In the genomic region with DNA sequence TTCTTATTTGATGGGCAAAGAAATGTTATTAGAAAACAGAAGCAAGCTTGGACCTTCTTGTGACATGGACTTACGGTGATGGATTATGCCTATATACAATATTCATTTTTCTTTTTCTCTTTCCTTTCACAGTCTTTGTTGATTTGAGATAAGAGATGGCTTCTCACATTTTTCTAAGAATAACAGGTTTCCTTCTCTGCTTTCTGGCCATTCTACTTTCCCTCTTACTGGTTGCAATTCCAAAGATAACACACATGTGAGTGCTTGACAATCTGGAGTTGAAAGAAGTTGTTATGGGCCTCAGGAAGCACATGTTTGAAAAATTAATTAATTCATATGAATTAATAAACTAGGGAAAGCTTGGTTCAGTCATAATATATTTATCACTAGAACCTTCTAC, we compare ENCODE assay signal across 21 cellular contexts.
"Had no signal": no experiment of that assay in that cellular context is flagged by ENCODE, and none has a peak within 500 bp of the region (broad histone marks: within the 10 kb centered on the region; RNA-seq: fewer than 3 reads in every experiment).

No MANE protein-coding gene starts in this region.

- H2AFZ ChIP-seq: neural progenitor cell, parathyroid adenoma had no signal

- ATAC-seq: gastrocnemius medialis; left ventricle myocardium superior; lower lobe of right lung; natural killer cell; right lobe of liver; stimulated activated naive B cell treated with anti-CD40 and anti-IgM and Interleukin-4, amounts not matched to agents 10 μg/mL and 1 μg/mL and 100 μg/mL, for 72 hours; upper lobe of right lung had no signal

- H3K27ac ChIP-seq: coronary artery, esophagus squamous epithelium, gastrocnemius medialis, lower lobe of right lung, neural progenitor cell, parathyroid adenoma, right lobe of liver, tibial nerve, upper lobe of right lung, uterus had no signal

- H3K4me2 ChIP-seq: neural progenitor cell had no signal

- H3K4me3 ChIP-seq: coronary artery, esophagus squamous epithelium, gastrocnemius medialis, lower lobe of right lung, neural progenitor cell, right lobe of liver, thoracic aorta, tibial nerve, upper lobe of right lung, uterus had no signal

- H3K79me2 ChIP-seq: parathyroid adenoma had no signal

- H3K36me3 ChIP-seq: esophagus squamous epithelium, gastrocnemius medialis, lower lobe of right lung, neural progenitor cell, right lobe of liver, thoracic aorta, tibial nerve, upper lobe of right lung, uterus had no signal

- H3K9me3 ChIP-seq: esophagus squamous epithelium, gastrocnemius medialis, lower lobe of right lung, right lobe of liver, thoracic aorta, tibial nerve, upper lobe of right lung, uterus had no signal

- DNase-seq: dermis blood vessel endothelial cell; effector memory CD4-positive, alpha-beta T cell; erythroblast; esophagus squamous epithelium; gastrocnemius medialis; head of caudate nucleus; left ventricle myocardium superior; lower lobe of right lung; natural killer cell; right lobe of liver; small intestine; stimulated activated CD4-positive, alpha-beta T cell treated with anti-CD3 and anti-CD28 coated beads, Interleukin-15, amount 100 ng/mL, for 24 hours; stimulated activated CD4-positive, alpha-beta T cell treated with anti-CD3 and anti-CD28 coated beads, Interleukin-2, amount 100 ng/mL, for 48 hours; stimulated activated naive B cell treated with anti-CD40 and anti-IgM and Interleukin-4, amounts not matched to agents 10 μg/mL and 1 μg/mL and 100 μg/mL, for 72 hours; upper lobe of right lung; uterus had no signal

- H3K27me3 ChIP-seq: esophagus squamous epithelium, gastrocnemius medialis, neural progenitor cell, right lobe of liver, tibial nerve, upper lobe of right lung, uterus had no signal

- H3K9ac ChIP-seq: neural progenitor cell, parathyroid adenoma had no signal
